In genomic region chr13:51625555-51626345, GRCh38 we compare ENCODE assay signal across 12 cellular contexts. TPM values are rescaled to one million over a fixed set of nuclear protein-coding genes. Genes with fewer than 3 reads are reported as not detected.
DNase-seq lines count a peak whose midpoint lies in the region; ATAC-seq lines count a peak whose summit lies in the region.
"Had no signal": no experiment of that assay in that cellular context is flagged by ENCODE, and none has a peak within 500 bp of the region (broad histone marks: within the 10 kb centered on the region; RNA-seq: fewer than 3 reads in every experiment).

No MANE protein-coding gene starts in this region.

- intact Hi-C loops in activated CD4-positive, alpha-beta T cell treated with anti-CD3 and anti-CD28 coated beads for 36 hours (cut with DNase I, micrococcal nuclease) = loop anchor here in 1 of 2 experiments (2.0 kb wide), 1 partner anchor 55 kb away; no protein-coding TSS in a partner anchor

- peaks cover 22 to 37% of the 10 kb centered on the region in 2 donors for H3K4me1 Mint-ChIP-seq in stimulated activated naive B cell treated with anti-CD40 and anti-IgM and Interleukin-4, amounts not matched to agents 10 μg/mL and 1 μg/mL and 100 μg/mL, for 72 hours
- peaks cover 37% of the 10 kb centered on the region for H3K4me1 Mint-ChIP-seq in activated CD4-positive, alpha-beta T cell treated with anti-CD3 and anti-CD28 coated beads for 36 hours

- H3K9me3 Mint-ChIP-seq in stimulated activated naive B cell treated with anti-CD40 and anti-IgM and Interleukin-4, amounts not matched to agents 10 μg/mL and 1 μg/mL and 100 μg/mL, for 72 hours = no peaks in the 10 kb centered on the region
- H3K9me3 Mint-ChIP-seq in activated CD4-positive, alpha-beta T cell treated with anti-CD3 and anti-CD28 coated beads for 36 hours (ENCODE audit: low read depth) = no peaks in the 10 kb centered on the region
- H3K9me3 Mint-ChIP-seq: effector memory CD8-positive, alpha-beta T cell had no signal

- H3K27me3 Mint-ChIP-seq in stimulated activated naive B cell treated with anti-CD40 and anti-IgM and Interleukin-4, amounts not matched to agents 10 μg/mL and 1 μg/mL and 100 μg/mL, for 72 hours = no peaks in the 10 kb centered on the region
- no peaks in the 10 kb centered on the region for H3K27me3 Mint-ChIP-seq in activated CD4-positive, alpha-beta T cell treated with anti-CD3 and anti-CD28 coated beads for 36 hours
- H3K27me3 Mint-ChIP-seq: effector memory CD8-positive, alpha-beta T cell had no signal

- peak; percentile 39 for DNase-seq in DMS 273 (lab: John Stamatoyannopoulos, UW; ENCODE audit: unreplicated experiment)
- DNase-seq in DMS 273 treated with DMSO at 0.1 percent for 48 hours (lab: John Stamatoyannopoulos, UW) = no peak
- DNase-seq in cerebellar cortex (ENCODE audit: low spot score) = peak; percentile 61
- peak; percentile 63 for DNase-seq in kidney glomerular epithelial cell (lab: John Stamatoyannopoulos, UW)
- no peak for DNase-seq in stimulated activated naive B cell treated with anti-CD40 and anti-IgM and Interleukin-4, amounts not matched to agents 10 μg/mL and 1 μg/mL and 100 μg/mL, for 72 hours
- no peak for DNase-seq in activated CD4-positive, alpha-beta T cell treated with anti-CD3 and anti-CD28 coated beads for 36 hours
- DNase-seq in stimulated activated CD4-positive, alpha-beta T cell treated with anti-CD3 and anti-CD28 coated beads, Interleukin-2, amount 100 ng/mL, for 24 hours = no peak
- no peak for DNase-seq in DMS153 treated with DMSO at 0.1 percent for 48 hours (lab: John Stamatoyannopoulos, UW; ENCODE audit: unreplicated experiment)
- DNase-seq: activated effector memory CD4-positive, alpha-beta T cell treated with Interleukin-2 at 50 U/mL for 16 hours; DND-41; effector memory CD8-positive, alpha-beta T cell; NCI-H1436 had no signal

- peak overlapping the region; percentile 48 for H3K27ac Mint-ChIP-seq in stimulated activated naive B cell treated with anti-CD40 and anti-IgM and Interleukin-4, amounts not matched to agents 10 μg/mL and 1 μg/mL and 100 μg/mL, for 72 hours
- no peak overlapping the region for H3K27ac Mint-ChIP-seq in activated CD4-positive, alpha-beta T cell treated with anti-CD3 and anti-CD28 coated beads for 36 hours

- CTCF ChIA-PET in activated CD4-positive, alpha-beta T cell treated with anti-CD3 and anti-CD28 coated beads for 36 hours (lab: Charles Lee) = interaction anchor here (1.0 kb wide), 1 partner anchor 14 kb away, joined by 3 read pairs; no protein-coding TSS in a partner anchor

- H3K36me3 Mint-ChIP-seq in stimulated activated naive B cell treated with anti-CD40 and anti-IgM and Interleukin-4, amounts not matched to agents 10 μg/mL and 1 μg/mL and 100 μg/mL, for 72 hours = peaks cover 2 to 6% of the 10 kb centered on the region in 2 donors
- H3K36me3 Mint-ChIP-seq in activated CD4-positive, alpha-beta T cell treated with anti-CD3 and anti-CD28 coated beads for 36 hours (ENCODE audit: low read depth) = no peaks in the 10 kb centered on the region

- no peak for ATAC-seq in stimulated activated naive B cell treated with anti-CD40 and anti-IgM and Interleukin-4, amounts not matched to agents 10 μg/mL and 1 μg/mL and 100 μg/mL, for 72 hours (replicated peaks)
- ATAC-seq in activated CD4-positive, alpha-beta T cell treated with anti-CD3 and anti-CD28 coated beads for 36 hours = no peak
- ATAC-seq: effector memory CD8-positive, alpha-beta T cell had no signal

- no peak overlapping the region for H3K4me3 Mint-ChIP-seq in stimulated activated naive B cell treated with anti-CD40 and anti-IgM and Interleukin-4, amounts not matched to agents 10 μg/mL and 1 μg/mL and 100 μg/mL, for 72 hours
- no peak overlapping the region for H3K4me3 Mint-ChIP-seq in activated CD4-positive, alpha-beta T cell treated with anti-CD3 and anti-CD28 coated beads for 36 hours
- H3K4me3 Mint-ChIP-seq: effector memory CD8-positive, alpha-beta T cell had no signal

- POLR2A ChIA-PET in activated CD4-positive, alpha-beta T cell treated with anti-CD3 and anti-CD28 coated beads for 36 hours (lab: Charles Lee) = no interaction called here

RNA-seq across cellular contexts. Expression of gene WDFY2, which starts 41.5 kb away (rescaled TPM):
- 1 to 10 TPM; 7.4 to 9.5 TPM for total RNA-seq in activated CD4-positive, alpha-beta T cell treated with anti-CD3 and anti-CD28 coated beads for 36 hours

Comparison
In these comparisons a context has a peak if more than half of its experiments do, and no peak if none do; other contexts are left out.
1. DNase-seq: peak in DMS 273 (single experiment), cerebellar cortex (single experiment) and kidney glomerular epithelial cell (single experiment); none in DMS 273 treated with DMSO at 0.1 percent for 48 hours (single experiment), stimulated activated naive B cell treated with anti-CD40 and anti-IgM and Interleukin-4, amounts not matched to agents 10 μg/mL and 1 μg/mL and 100 μg/mL, for 72 hours (single experiment), activated CD4-positive, alpha-beta T cell treated with anti-CD3 and anti-CD28 coated beads for 36 hours (single experiment), stimulated activated CD4-positive, alpha-beta T cell treated with anti-CD3 and anti-CD28 coated beads, Interleukin-2, amount 100 ng/mL, for 24 hours (0 of 2) and DMS153 treated with DMSO at 0.1 percent for 48 hours (single experiment).